ENCODE assay signal across 1 cellular context in the genomic region with DNA sequence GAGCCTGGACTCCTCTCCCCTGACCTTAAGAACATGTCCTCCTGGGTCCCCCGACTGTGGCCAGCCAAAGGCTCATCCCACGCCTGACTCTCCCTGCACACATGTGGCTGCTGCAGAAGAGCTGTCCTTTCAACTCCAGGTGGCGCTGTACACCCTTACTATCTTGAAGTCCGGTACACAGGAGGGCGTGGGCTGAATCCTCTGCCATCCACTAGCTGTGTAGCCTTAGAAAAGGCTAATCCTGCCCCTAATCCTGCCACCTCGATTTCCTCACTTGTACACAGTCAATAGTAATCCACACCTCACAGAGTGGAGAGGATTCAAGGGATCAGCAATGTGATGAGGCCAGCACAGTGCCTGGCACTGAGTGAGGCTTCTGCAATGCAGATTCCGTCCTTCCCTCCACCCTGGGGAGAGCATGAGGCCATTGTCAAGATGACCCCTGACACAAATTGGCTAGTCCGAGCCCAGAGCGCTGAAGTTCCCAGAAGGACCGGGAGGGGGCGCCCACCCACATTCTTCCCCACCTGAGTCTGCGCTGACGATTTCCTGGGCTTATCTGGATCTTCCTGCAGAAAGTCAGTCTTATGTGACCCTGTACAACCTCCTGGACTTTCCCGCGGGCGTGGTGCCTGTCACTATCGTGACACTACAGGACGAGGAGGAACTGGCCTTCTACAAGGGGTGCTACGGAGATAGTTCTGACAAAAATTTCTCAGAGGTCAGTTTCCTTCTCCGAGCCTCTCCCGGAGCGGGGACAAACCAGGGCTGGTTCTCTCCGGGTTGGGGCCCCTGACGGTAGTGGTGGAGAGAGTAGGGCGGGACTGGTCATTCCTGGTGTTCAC.
TF ChIP-seq lines count a peak whose summit lies in the region.

No MANE protein-coding gene starts in this region.

TF ChIP-seq in HepG2, 621 proteins besides CTCF, POLR2A, EP300 and RAD21 (continued from another document and continues in another):
- TF ChIP-seq, protein P1, sequence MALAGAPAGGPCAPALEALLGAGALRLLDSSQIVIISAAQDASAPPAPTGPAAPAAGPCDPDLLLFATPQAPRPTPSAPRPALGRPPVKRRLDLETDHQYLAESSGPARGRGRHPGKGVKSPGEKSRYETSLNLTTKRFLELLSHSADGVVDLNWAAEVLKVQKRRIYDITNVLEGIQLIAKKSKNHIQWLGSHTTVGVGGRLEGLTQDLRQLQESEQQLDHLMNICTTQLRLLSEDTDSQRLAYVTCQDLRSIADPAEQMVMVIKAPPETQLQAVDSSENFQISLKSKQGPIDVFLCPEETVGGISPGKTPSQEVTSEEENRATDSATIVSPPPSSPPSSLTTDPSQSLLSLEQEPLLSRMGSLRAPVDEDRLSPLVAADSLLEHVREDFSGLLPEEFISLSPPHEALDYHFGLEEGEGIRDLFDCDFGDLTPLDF (CRISPR knock-in tag; IDR thresholded peaks at IDR 0.05) = no peak
- TF ChIP-seq ZNF232 (CRISPR knock-in tag; IDR thresholded peaks at IDR 0.05; ENCODE audit: borderline replicate concordance) = no peak
- no peak for TF ChIP-seq U2AF2 (IDR thresholded peaks at IDR 0.05; ENCODE audit: low read depth, low read length)
- TF ChIP-seq, protein P2, sequence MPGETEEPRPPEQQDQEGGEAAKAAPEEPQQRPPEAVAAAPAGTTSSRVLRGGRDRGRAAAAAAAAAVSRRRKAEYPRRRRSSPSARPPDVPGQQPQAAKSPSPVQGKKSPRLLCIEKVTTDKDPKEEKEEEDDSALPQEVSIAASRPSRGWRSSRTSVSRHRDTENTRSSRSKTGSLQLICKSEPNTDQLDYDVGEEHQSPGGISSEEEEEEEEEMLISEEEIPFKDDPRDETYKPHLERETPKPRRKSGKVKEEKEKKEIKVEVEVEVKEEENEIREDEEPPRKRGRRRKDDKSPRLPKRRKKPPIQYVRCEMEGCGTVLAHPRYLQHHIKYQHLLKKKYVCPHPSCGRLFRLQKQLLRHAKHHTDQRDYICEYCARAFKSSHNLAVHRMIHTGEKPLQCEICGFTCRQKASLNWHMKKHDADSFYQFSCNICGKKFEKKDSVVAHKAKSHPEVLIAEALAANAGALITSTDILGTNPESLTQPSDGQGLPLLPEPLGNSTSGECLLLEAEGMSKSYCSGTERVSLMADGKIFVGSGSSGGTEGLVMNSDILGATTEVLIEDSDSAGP (CRISPR knock-in tag; IDR thresholded peaks at IDR 0.05; ENCODE audit: borderline replicate concordance) = no peak; the same call in 1 of the 2 replicates
- TF ChIP-seq HNRNPUL1 (IDR thresholded peaks at IDR 0.05; ENCODE audit: low read depth, low read length) = no peak
- TF ChIP-seq, protein P3, sequence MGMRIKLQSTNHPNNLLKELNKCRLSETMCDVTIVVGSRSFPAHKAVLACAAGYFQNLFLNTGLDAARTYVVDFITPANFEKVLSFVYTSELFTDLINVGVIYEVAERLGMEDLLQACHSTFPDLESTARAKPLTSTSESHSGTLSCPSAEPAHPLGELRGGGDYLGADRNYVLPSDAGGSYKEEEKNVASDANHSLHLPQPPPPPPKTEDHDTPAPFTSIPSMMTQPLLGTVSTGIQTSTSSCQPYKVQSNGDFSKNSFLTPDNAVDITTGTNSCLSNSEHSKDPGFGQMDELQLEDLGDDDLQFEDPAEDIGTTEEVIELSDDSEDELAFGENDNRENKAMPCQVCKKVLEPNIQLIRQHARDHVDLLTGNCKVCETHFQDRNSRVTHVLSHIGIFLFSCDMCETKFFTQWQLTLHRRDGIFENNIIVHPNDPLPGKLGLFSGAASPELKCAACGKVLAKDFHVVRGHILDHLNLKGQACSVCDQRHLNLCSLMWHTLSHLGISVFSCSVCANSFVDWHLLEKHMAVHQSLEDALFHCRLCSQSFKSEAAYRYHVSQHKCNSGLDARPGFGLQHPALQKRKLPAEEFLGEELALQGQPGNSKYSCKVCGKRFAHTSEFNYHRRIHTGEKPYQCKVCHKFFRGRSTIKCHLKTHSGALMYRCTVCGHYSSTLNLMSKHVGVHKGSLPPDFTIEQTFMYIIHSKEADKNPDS (CRISPR knock-in tag; IDR thresholded peaks at IDR 0.05) = no peak
- TF ChIP-seq, protein P4, sequence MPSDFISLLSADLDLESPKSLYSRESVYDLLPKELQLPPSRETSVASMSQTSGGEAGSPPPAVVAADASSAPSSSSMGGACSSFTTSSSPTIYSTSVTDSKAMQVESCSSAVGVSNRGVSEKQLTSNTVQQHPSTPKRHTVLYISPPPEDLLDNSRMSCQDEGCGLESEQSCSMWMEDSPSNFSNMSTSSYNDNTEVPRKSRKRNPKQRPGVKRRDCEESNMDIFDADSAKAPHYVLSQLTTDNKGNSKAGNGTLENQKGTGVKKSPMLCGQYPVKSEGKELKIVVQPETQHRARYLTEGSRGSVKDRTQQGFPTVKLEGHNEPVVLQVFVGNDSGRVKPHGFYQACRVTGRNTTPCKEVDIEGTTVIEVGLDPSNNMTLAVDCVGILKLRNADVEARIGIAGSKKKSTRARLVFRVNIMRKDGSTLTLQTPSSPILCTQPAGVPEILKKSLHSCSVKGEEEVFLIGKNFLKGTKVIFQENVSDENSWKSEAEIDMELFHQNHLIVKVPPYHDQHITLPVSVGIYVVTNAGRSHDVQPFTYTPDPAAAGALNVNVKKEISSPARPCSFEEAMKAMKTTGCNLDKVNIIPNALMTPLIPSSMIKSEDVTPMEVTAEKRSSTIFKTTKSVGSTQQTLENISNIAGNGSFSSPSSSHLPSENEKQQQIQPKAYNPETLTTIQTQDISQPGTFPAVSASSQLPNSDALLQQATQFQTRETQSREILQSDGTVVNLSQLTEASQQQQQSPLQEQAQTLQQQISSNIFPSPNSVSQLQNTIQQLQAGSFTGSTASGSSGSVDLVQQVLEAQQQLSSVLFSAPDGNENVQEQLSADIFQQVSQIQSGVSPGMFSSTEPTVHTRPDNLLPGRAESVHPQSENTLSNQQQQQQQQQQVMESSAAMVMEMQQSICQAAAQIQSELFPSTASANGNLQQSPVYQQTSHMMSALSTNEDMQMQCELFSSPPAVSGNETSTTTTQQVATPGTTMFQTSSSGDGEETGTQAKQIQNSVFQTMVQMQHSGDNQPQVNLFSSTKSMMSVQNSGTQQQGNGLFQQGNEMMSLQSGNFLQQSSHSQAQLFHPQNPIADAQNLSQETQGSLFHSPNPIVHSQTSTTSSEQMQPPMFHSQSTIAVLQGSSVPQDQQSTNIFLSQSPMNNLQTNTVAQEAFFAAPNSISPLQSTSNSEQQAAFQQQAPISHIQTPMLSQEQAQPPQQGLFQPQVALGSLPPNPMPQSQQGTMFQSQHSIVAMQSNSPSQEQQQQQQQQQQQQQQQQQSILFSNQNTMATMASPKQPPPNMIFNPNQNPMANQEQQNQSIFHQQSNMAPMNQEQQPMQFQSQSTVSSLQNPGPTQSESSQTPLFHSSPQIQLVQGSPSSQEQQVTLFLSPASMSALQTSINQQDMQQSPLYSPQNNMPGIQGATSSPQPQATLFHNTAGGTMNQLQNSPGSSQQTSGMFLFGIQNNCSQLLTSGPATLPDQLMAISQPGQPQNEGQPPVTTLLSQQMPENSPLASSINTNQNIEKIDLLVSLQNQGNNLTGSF (CRISPR knock-in tag; IDR thresholded peaks at IDR 0.05) = no peak
- peak; percentile 38; the same call in 1 of the 2 replicates for TF ChIP-seq SALL1 (CRISPR knock-in tag; IDR thresholded peaks at IDR 0.05)
- no peak for TF ChIP-seq HOXA7 (CRISPR knock-in tag; IDR thresholded peaks at IDR 0.05)
- TF ChIP-seq, protein P5, sequence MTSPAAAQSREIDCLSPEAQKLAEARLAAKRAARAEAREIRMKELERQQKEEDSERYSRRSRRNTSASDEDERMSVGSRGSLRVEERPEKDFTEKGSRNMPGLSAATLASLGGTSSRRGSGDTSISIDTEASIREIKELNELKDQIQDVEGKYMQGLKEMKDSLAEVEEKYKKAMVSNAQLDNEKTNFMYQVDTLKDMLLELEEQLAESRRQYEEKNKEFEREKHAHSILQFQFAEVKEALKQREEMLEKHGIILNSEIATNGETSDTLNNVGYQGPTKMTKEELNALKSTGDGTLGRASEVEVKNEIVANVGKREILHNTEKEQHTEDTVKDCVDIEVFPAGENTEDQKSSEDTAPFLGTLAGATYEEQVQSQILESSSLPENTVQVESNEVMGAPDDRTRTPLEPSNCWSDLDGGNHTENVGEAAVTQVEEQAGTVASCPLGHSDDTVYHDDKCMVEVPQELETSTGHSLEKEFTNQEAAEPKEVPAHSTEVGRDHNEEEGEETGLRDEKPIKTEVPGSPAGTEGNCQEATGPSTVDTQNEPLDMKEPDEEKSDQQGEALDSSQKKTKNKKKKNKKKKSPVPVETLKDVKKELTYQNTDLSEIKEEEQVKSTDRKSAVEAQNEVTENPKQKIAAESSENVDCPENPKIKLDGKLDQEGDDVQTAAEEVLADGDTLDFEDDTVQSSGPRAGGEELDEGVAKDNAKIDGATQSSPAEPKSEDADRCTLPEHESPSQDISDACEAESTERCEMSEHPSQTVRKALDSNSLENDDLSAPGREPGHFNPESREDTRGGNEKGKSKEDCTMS (CRISPR knock-in tag; conservative IDR thresholded peaks at IDR 0.05) = no peak
- TF ChIP-seq TEAD3 (CRISPR knock-in tag; optimal IDR thresholded peaks at IDR 0.05; ENCODE audit: borderline replicate concordance) = peak; percentile 57
- TF ChIP-seq FOXA1 (IDR thresholded peaks at IDR 0.05) = no peak
- TF ChIP-seq FOXA1 (CRISPR knock-in tag; IDR thresholded peaks at IDR 0.05) = peak; percentile 23; the same call in 1 of the 2 replicates
- TF ChIP-seq, protein P6, sequence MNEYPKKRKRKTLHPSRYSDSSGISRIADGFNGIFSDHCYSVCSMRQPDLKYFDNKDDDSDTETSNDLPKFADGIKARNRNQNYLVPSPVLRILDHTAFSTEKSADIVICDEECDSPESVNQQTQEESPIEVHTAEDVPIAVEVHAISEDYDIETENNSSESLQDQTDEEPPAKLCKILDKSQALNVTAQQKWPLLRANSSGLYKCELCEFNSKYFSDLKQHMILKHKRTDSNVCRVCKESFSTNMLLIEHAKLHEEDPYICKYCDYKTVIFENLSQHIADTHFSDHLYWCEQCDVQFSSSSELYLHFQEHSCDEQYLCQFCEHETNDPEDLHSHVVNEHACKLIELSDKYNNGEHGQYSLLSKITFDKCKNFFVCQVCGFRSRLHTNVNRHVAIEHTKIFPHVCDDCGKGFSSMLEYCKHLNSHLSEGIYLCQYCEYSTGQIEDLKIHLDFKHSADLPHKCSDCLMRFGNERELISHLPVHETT (CRISPR knock-in tag; conservative IDR thresholded peaks at IDR 0.05) = no peak
- no peak for TF ChIP-seq ZNF660 (CRISPR knock-in tag; IDR thresholded peaks at IDR 0.05; ENCODE audit: borderline replicate concordance, low read depth)
- no peak for TF ChIP-seq RORA (CRISPR knock-in tag; IDR thresholded peaks at IDR 0.05)
- TF ChIP-seq, protein P7, sequence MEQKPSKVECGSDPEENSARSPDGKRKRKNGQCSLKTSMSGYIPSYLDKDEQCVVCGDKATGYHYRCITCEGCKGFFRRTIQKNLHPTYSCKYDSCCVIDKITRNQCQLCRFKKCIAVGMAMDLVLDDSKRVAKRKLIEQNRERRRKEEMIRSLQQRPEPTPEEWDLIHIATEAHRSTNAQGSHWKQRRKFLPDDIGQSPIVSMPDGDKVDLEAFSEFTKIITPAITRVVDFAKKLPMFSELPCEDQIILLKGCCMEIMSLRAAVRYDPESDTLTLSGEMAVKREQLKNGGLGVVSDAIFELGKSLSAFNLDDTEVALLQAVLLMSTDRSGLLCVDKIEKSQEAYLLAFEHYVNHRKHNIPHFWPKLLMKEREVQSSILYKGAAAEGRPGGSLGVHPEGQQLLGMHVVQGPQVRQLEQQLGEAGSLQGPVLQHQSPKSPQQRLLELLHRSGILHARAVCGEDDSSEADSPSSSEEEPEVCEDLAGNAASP (CRISPR knock-in tag; IDR thresholded peaks at IDR 0.05; ENCODE audit: borderline replicate concordance) = 0 out of 2 replicates have a peak, but pooled peaks have one; percentile 45
- no peak for TF ChIP-seq GPN1 (CRISPR knock-in tag; IDR thresholded peaks at IDR 0.05; ENCODE audit: borderline replicate concordance)
- TF ChIP-seq NR2C2 (CRISPR knock-in tag; IDR thresholded peaks at IDR 0.05; ENCODE audit: borderline replicate concordance) = 0 out of 2 replicates have a peak, but pooled peaks have one; percentile 21
- no peak for TF ChIP-seq ZNF44 (CRISPR knock-in tag; IDR thresholded peaks at IDR 0.05)
- TF ChIP-seq, protein P8, sequence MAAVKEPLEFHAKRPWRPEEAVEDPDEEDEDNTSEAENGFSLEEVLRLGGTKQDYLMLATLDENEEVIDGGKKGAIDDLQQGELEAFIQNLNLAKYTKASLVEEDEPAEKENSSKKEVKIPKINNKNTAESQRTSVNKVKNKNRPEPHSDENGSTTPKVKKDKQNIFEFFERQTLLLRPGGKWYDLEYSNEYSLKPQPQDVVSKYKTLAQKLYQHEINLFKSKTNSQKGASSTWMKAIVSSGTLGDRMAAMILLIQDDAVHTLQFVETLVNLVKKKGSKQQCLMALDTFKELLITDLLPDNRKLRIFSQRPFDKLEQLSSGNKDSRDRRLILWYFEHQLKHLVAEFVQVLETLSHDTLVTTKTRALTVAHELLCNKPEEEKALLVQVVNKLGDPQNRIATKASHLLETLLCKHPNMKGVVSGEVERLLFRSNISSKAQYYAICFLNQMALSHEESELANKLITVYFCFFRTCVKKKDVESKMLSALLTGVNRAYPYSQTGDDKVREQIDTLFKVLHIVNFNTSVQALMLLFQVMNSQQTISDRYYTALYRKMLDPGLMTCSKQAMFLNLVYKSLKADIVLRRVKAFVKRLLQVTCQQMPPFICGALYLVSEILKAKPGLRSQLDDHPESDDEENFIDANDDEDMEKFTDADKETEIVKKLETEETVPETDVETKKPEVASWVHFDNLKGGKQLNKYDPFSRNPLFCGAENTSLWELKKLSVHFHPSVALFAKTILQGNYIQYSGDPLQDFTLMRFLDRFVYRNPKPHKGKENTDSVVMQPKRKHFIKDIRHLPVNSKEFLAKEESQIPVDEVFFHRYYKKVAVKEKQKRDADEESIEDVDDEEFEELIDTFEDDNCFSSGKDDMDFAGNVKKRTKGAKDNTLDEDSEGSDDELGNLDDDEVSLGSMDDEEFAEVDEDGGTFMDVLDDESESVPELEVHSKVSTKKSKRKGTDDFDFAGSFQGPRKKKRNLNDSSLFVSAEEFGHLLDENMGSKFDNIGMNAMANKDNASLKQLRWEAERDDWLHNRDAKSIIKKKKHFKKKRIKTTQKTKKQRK (IDR thresholded peaks at IDR 0.05; ENCODE audit: low read length) = no peak
- 0 out of 2 replicates have a peak, but pooled peaks have one; percentile 50 for TF ChIP-seq CHD4 (IDR thresholded peaks at IDR 0.05; ENCODE audit: borderline replicate concordance, low read length)
- TF ChIP-seq SRSF1 (optimal IDR thresholded peaks at IDR 0.05; ENCODE audit: low read depth, low read length) = no peak
- TF ChIP-seq ZNF850 (CRISPR knock-in tag; conservative IDR thresholded peaks at IDR 0.05) = no peak
- no peak for TF ChIP-seq ZNF629 (CRISPR knock-in tag; conservative IDR thresholded peaks at IDR 0.05)
- TF ChIP-seq NR2F2 (IDR thresholded peaks at IDR 0.05; ENCODE audit: borderline replicate concordance, low read depth) = peak; percentile 24; the same call in 1 of the 2 replicates
- TF ChIP-seq, protein P9, sequence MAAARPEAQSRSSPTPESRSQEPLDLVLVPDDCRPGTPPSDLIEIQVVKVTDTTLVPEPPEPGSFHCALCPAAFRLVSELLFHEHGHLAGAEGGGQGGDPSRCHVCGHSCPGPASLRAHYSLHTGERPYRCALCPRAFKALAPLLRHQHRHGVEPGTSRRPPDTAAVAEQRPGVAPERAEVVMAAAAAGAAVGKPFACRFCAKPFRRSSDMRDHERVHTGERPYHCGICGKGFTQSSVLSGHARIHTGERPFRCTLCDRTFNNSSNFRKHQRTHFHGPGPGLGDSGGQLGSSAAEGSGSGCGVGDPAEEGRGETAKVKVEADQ (CRISPR knock-in tag; IDR thresholded peaks at IDR 0.05; ENCODE audit: borderline replicate concordance) = no peak
- TF ChIP-seq ZNF615 (CRISPR knock-in tag; IDR thresholded peaks at IDR 0.05; ENCODE audit: borderline replicate concordance) = no peak
- 0 out of 2 replicates have a peak, but pooled peaks have one; percentile 44 for TF ChIP-seq ZNF274 (CRISPR knock-in tag; IDR thresholded peaks at IDR 0.05)
- TF ChIP-seq ZNF556 (CRISPR knock-in tag; IDR thresholded peaks at IDR 0.05; ENCODE audit: borderline replicate concordance) = no peak
- TF ChIP-seq YY1 (IDR thresholded peaks at IDR 0.05; ENCODE audit: insufficient read depth, insufficient replicate concordance, low read depth, low read length) = peak; percentile 12
